18 cellular contexts compared by ENCODE assay signal in the genomic region with DNA sequence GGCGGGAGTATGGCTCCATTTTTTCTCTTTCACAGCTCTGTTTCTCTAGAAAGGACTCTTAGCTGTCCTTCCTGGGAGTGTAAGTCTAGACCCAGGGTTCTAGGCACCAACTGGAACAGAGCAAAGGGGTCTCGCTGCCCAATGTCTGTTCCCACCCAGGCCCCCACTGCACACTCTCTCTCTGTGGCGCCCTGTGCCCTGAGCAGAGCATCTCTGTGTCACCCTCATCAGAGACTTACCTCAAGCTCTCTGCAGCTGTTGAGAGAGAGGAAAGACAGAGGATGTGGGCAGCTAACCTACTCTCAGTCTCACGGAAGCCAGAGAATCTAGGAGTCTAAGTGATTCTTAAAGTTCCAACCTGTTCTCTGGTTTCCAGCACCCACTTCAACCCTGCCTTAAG. TPM values are rescaled to one million over a fixed set of nuclear protein-coding genes. Genes with fewer than 3 reads are reported as not detected.
DNase-seq lines count a peak whose midpoint lies in the region; ATAC-seq and TF ChIP-seq lines count a peak whose summit lies in the region.
"Had no signal": no experiment of that assay in that cellular context is flagged by ENCODE, and none has a peak within 500 bp of the region (broad histone marks: within the 10 kb centered on the region; RNA-seq: fewer than 3 reads in every experiment).

No MANE protein-coding gene starts in this region.

- H3K4me1 Mint-ChIP-seq in activated T-cell treated with anti-CD3 and anti-CD28 coated beads, Interleukin-2, amount 50 U/mL, for 24 hours (ENCODE audit: low read depth), result peaks cover 23% of the 10 kb centered on the region
- H3K4me1 Mint-ChIP-seq in stimulated activated effector memory CD8-positive, alpha-beta T cell treated with anti-CD3 and anti-CD28 coated beads, Interleukin-12 subunit alpha, Interleukin-12 subunit beta, amount 100 ng/mL, for 72 hours, result peaks cover 54% of the 10 kb centered on the region

- DNase-seq in activated T-cell treated with anti-CD3 and anti-CD28 coated beads, Interleukin-2, amount 50 U/mL, for 24 hours, result no peak
- DNase-seq in activated T-cell treated with anti-CD3 and anti-CD28 coated beads for 4 hours (no peak), HCEC 1CT (no peak), omental fat pad (ENCODE audit: low spot score) (no peak), dorsolateral prefrontal cortex (no peak)
- peak; percentile 33 for DNase-seq in activated gamma-delta T cell treated with anti-CD3 and anti-CD28 coated beads, Interleukin-2, amount 50 U/mL, for 16 hours (ENCODE audit: low read depth)
- peak; percentile 31 to 61 for DNase-seq in stimulated activated effector memory CD8-positive, alpha-beta T cell treated with anti-CD3 and anti-CD28 coated beads, Interleukin-12 subunit alpha, Interleukin-12 subunit beta, amount 100 ng/mL, for 72 hours (ENCODE audit: low spot score in 2 of 2)
- DNase-seq: ACHN, left lung, NCI-H748 treated with DMSO at 0.1 percent for 48 hours, SHP77, spleen had no signal

- peaks cover 9% of the 10 kb centered on the region for H3K27me3 Mint-ChIP-seq in activated T-cell treated with anti-CD3 and anti-CD28 coated beads, Interleukin-2, amount 50 U/mL, for 24 hours

- peak; percentile 62 for ATAC-seq in HG02798 (IDR thresholded peaks at IDR 0.05; ENCODE audit: poor library complexity, unreplicated experiment)
- ATAC-seq in stimulated activated effector memory CD8-positive, alpha-beta T cell treated with anti-CD3 and anti-CD28 coated beads, Interleukin-12 subunit alpha, Interleukin-12 subunit beta, amount 100 ng/mL, for 72 hours, result peak; percentile 99
- ATAC-seq in omental fat pad (ENCODE audit: low FRiP score), result no peak
- ATAC-seq: K562, left lung had no signal

- no peaks in the 10 kb centered on the region for H3K36me3 Mint-ChIP-seq in activated T-cell treated with anti-CD3 and anti-CD28 coated beads, Interleukin-2, amount 50 U/mL, for 24 hours (ENCODE audit: low read depth)
- no peaks in the 10 kb centered on the region for H3K36me3 Mint-ChIP-seq in stimulated activated effector memory CD8-positive, alpha-beta T cell treated with anti-CD3 and anti-CD28 coated beads, Interleukin-12 subunit alpha, Interleukin-12 subunit beta, amount 100 ng/mL, for 72 hours

- peaks cover 4% of the 10 kb centered on the region for H3K9me3 Mint-ChIP-seq in activated T-cell treated with anti-CD3 and anti-CD28 coated beads, Interleukin-2, amount 50 U/mL, for 24 hours
- H3K9me3 Mint-ChIP-seq in stimulated activated effector memory CD8-positive, alpha-beta T cell treated with anti-CD3 and anti-CD28 coated beads, Interleukin-12 subunit alpha, Interleukin-12 subunit beta, amount 100 ng/mL, for 72 hours, result no peaks in the 10 kb centered on the region

- peak overlapping the region; percentile 55 for H3K27ac Mint-ChIP-seq in activated T-cell treated with anti-CD3 and anti-CD28 coated beads, Interleukin-2, amount 50 U/mL, for 24 hours
- H3K27ac Mint-ChIP-seq in stimulated activated effector memory CD8-positive, alpha-beta T cell treated with anti-CD3 and anti-CD28 coated beads, Interleukin-12 subunit alpha, Interleukin-12 subunit beta, amount 100 ng/mL, for 72 hours, result peak overlapping the region; percentile 94

- no peak overlapping the region for H3K4me3 Mint-ChIP-seq in activated T-cell treated with anti-CD3 and anti-CD28 coated beads, Interleukin-2, amount 50 U/mL, for 24 hours
- H3K4me3 Mint-ChIP-seq in stimulated activated effector memory CD8-positive, alpha-beta T cell treated with anti-CD3 and anti-CD28 coated beads, Interleukin-12 subunit alpha, Interleukin-12 subunit beta, amount 100 ng/mL, for 72 hours, result peak overlapping the region; percentile 62

- H3K4me3 ChIP-seq in dorsolateral prefrontal cortex, result no peak overlapping the region
- H3K4me3 ChIP-seq: hepatocyte, K562, left lung, spleen had no signal

- no peak overlapping the region for H3K27ac ChIP-seq in dorsolateral prefrontal cortex
- H3K27ac ChIP-seq: hepatocyte, left lung, neutrophil, spleen had no signal

- intact Hi-C loops in dorsolateral prefrontal cortex (cut with DNase I), result no loop called here

- TF ChIP-seq CTCF in omental fat pad (IDR thresholded peaks at IDR 0.05), result no peak
- no peak for TF ChIP-seq CTCF in dorsolateral prefrontal cortex (IDR thresholded peaks at IDR 0.05 in 54 of 56, conservative IDR thresholded peaks at IDR 0.05 in 2 of 56; ENCODE audit: low read depth in 1 of 56, partially characterized antibody in 56 of 56)

- peaks cover 0 to 38% (median 6%) of the 10 kb centered on the region in 45 donors for H3K27me3 ChIP-seq in dorsolateral prefrontal cortex

RNA-seq across cellular contexts. Expression of gene NCR2, which starts 9.5 kb away (rescaled TPM):
- total RNA-seq in omental fat pad (not detected), dorsolateral prefrontal cortex (not detected)
- total RNA-seq: cardiac septum, epithelial cell of proximal tubule, hepatocyte, K562, left lung, spleen had no signal

RNA-seq across cellular contexts. Expression of gene TREM1, which starts 58.4 kb away (rescaled TPM):
- total RNA-seq in omental fat pad (10 to 100 TPM in 1 of 4 donors, 1 to 10 TPM in 3; 5.8 to 20.2 (median 8.6) TPM), dorsolateral prefrontal cortex (1 to 10 TPM in 37 of 120 experiments, under 1 TPM in 44, not detected in 39; 0.23 to 6.5 (median 0.88) TPM)
- total RNA-seq: K562 had no signal

Comparison
In these comparisons a context has a peak if more than half of its experiments do, and no peak if none do; other contexts are left out.
1. DNase-seq: peak in activated gamma-delta T cell treated with anti-CD3 and anti-CD28 coated beads, Interleukin-2, amount 50 U/mL, for 16 hours (single experiment) and stimulated activated effector memory CD8-positive, alpha-beta T cell treated with anti-CD3 and anti-CD28 coated beads, Interleukin-12 subunit alpha, Interleukin-12 subunit beta, amount 100 ng/mL, for 72 hours (2 of 2); none in activated T-cell treated with anti-CD3 and anti-CD28 coated beads, Interleukin-2, amount 50 U/mL, for 24 hours (single experiment), activated T-cell treated with anti-CD3 and anti-CD28 coated beads for 4 hours (single experiment), HCEC 1CT (single experiment), omental fat pad (single experiment) and dorsolateral prefrontal cortex (0 of 10).